Comparison of ENCODE assay signal across 15 cellular contexts in the genomic region with DNA sequence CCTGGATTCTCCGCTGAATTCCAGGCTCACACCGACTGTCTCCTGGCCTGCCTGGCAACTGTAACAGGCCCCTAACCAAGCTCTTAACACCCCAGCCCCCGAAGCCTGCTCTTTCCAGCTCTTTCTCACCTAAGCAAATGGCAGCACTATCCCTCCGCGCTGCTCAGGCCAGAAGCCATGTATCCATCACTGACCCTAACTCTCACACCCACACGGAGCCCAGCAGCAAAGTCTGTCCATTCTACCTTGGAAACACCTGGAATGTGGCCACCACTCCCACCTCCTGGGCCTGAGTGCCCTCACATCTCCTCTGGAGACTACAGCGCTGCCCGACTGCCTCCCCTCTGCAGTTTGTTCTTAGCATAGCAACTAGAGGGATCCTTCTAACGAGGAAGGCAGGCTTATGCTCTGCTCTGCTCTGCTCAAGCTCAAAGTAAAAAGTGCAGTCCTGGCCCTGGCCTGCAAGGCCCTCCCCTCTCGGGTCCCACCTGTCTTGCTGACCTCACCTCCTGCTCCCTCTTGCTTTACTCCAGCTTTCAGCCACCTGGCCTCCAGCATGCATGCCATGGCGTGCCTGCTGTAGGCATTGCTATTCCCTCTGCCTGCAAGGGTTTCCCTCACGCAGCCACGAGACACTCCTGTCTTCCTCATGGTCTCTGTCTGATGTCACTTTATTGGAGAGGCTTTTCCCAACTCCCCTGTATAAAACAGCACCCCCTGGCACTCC. TPM values are rescaled to one million over a fixed set of nuclear protein-coding genes. Genes with fewer than 3 reads are reported as not detected.
DNase-seq lines count a peak whose midpoint lies in the region; ATAC-seq and TF ChIP-seq lines count a peak whose summit lies in the region.
"Had no signal": no experiment of that assay in that cellular context is flagged by ENCODE, and none has a peak within 500 bp of the region (broad histone marks: within the 10 kb centered on the region; RNA-seq: fewer than 3 reads in every experiment).

No MANE protein-coding gene starts in this region.

- WGBS in IMR-90 (ENCODE audit: extremely low coverage in 2 of 2, insufficient read length in 1 of 2), 2 experiments = 64% methylated on average over 10 of the region's 13 CpGs; no CpG with 5 or more reads in 1 of the 2 experiments
- 62 to 68% methylated on average over 13 of the region's 13 CpGs for WGBS in mesodermal cell (ENCODE audit: insufficient coverage in 2 of 2), 2 experiments

- H3K9me3 Mint-ChIP-seq in MCF 10A (ENCODE audit: unreplicated experiment) = no peaks in the 10 kb centered on the region
- no peaks in the 10 kb centered on the region for H3K9me3 Mint-ChIP-seq in CD8-positive, alpha-beta memory T cell
- H3K9me3 Mint-ChIP-seq: effector memory CD8-positive, alpha-beta T cell had no signal

- no peak overlapping the region for H3K14ac ChIP-seq in IMR-90 (replicated peaks; ENCODE audit: low read depth, low read length)

- CTCF ChIA-PET in IMR-90 (lab: Yijun Ruan, JAX) = no interaction called here
- CTCF ChIA-PET in MCF 10A (lab: Yijun Ruan, JAX) = interaction anchor here (0.5 to 4.5 kb wide), 15 partner anchors 8 to 1495 kb away, joined by 3 to 97 read pairs (median 3); no protein-coding TSS in a partner anchor
- CTCF ChIA-PET in CD8-positive, alpha-beta memory T cell (lab: Charles Lee) = interaction anchor here (0.8 to 2.3 kb wide), 2 partner anchors 52 kb away, joined by 3 to 19 read pairs; no protein-coding TSS in a partner anchor

- no peak for TF ChIP-seq RAD21 in IMR-90 (IDR thresholded peaks at IDR 0.05; ENCODE audit: low read length)

- H2BK5ac ChIP-seq in IMR-90 (ENCODE audit: low read depth, low read length, poor library complexity, severe bottlenecking) = no peak overlapping the region

- peak overlapping the region; percentile 16 for H2AFZ ChIP-seq in IMR-90 (replicated peaks; ENCODE audit: low read length, poor library complexity)

- BruUV-seq in IMR-90 (replicated peaks; lab: Mats Ljungman, UMichigan) (no TSS peak), MCF 10A (replicated peaks; lab: Mats Ljungman, UMichigan) (no TSS peak)

- dilution Hi-C loops in IMR-90 (cut with HindIII; ENCODE audit: low sequenced_read_pairs, unreplicated experiment) = no loop called here

- H3K4me3 ChIP-seq in IMR-90 (ENCODE audit: insufficient read depth, low read depth, low read length) (no peak overlapping the region), mesodermal cell (ENCODE audit: extremely low read depth, insufficient read depth, low read length, poor library complexity, severe bottlenecking) (no peak overlapping the region)
- no peak overlapping the region for H3K4me3 ChIP-seq in CD8-positive, alpha-beta memory T cell (ENCODE audit: low read length)

- TF ChIP-seq POLR2A in IMR-90 (IDR thresholded peaks at IDR 0.05; ENCODE audit: low read depth, low read length) = no peak

- POLR2A ChIA-PET in IMR-90 (lab: Charles Lee; ENCODE audit: unreplicated experiment) = no interaction called here
- POLR2A ChIA-PET in MCF 10A (lab: Yijun Ruan, JAX) = interaction anchor here (0.6 to 3.2 kb wide), 9 partner anchors 10 to 69 kb away, joined by 3 to 39 read pairs (median 4); partner anchors contain the start of gene FEM1B
- POLR2A ChIA-PET in CD8-positive, alpha-beta memory T cell (lab: Charles Lee) = no interaction called here

- peak overlapping the region; percentile 53; the same call in 1 of the 2 replicates for H2AK5ac ChIP-seq in IMR-90 (ENCODE audit: low read depth, low read length)

- H3K4me2 ChIP-seq in IMR-90 (ENCODE audit: low read depth, low read length) = no peak overlapping the region

- no peak overlapping the region for H4K5ac ChIP-seq in IMR-90 (ENCODE audit: low read depth, low read length)

- peaks cover 8% of the 10 kb centered on the region; the same call in 1 of the 2 replicates for H3K36me3 ChIP-seq in IMR-90 (ENCODE audit: control insufficient read depth, insufficient read depth, low read length)
- H3K36me3 ChIP-seq in mesodermal cell (ENCODE audit: control insufficient read depth, insufficient read depth, low read length) = peaks cover 1% of the 10 kb centered on the region
- no peaks in the 10 kb centered on the region for H3K36me3 ChIP-seq in CD8-positive, alpha-beta memory T cell (ENCODE audit: insufficient read depth, low read length)

- intact Hi-C loops in IMR-90 (cut with micrococcal nuclease) (loop anchor here (5.0 to 10.0 kb wide), 2 partner anchors 128 to 510 kb away; partner anchors contain the start of gene ITGA11), MCF 10A (cut with micrococcal nuclease) (no loop called here)

- no peak overlapping the region for H4K8ac ChIP-seq in IMR-90 (ENCODE audit: low read depth in 2 of 2, low read length in 2 of 2)

- H4K20me1 ChIP-seq in IMR-90 (ENCODE audit: insufficient read depth, low read length) = no peaks in the 10 kb centered on the region

- H3K9me3 ChIP-seq in IMR-90 (ENCODE audit: control insufficient read depth, insufficient read depth, low read length) (peaks cover 2% of the 10 kb centered on the region; the same call in 1 of the 2 replicates), mesodermal cell (ENCODE audit: control insufficient read depth, low read length) (no peaks in the 10 kb centered on the region)
- H3K9me3 ChIP-seq in CD8-positive, alpha-beta memory T cell (ENCODE audit: low read length) = no peaks in the 10 kb centered on the region

- peak overlapping the region; percentile 12 for H2AK9ac ChIP-seq in IMR-90 (replicated peaks; ENCODE audit: low read depth, low read length, poor library complexity)

- H3K4me1 Mint-ChIP-seq in MCF 10A (ENCODE audit: insufficient read depth, unreplicated experiment) = peaks cover 19% of the 10 kb centered on the region
- H3K4me1 Mint-ChIP-seq in CD8-positive, alpha-beta memory T cell = peaks cover 12 to 19% (median 15%) of the 10 kb centered on the region in 3 donors

- H3K4me1 ChIP-seq in IMR-90 (ENCODE audit: control insufficient read depth, insufficient read depth, low read length) = peaks cover 11% of the 10 kb centered on the region
- H3K4me1 ChIP-seq in mesodermal cell (ENCODE audit: control insufficient read depth, insufficient read depth, low read length, poor library complexity, severe bottlenecking) = peaks cover 24% of the 10 kb centered on the region
- peaks cover 5% of the 10 kb centered on the region for H3K4me1 ChIP-seq in CD8-positive, alpha-beta memory T cell (ENCODE audit: insufficient read depth, low read length)

- H3K4ac ChIP-seq in IMR-90 (ENCODE audit: low read depth, low read length) = peak overlapping the region; percentile 15; the same call in 1 of the 2 replicates

- TF ChIP-seq CTCF in GM13977 (IDR thresholded peaks at IDR 0.05; ENCODE audit: extremely low read depth, insufficient read depth, missing control alignments) = no peak
- TF ChIP-seq CTCF in IMR-90 (conservative IDR thresholded peaks at IDR 0.05; ENCODE audit: low read depth, low read length) = no peak
- no peak for TF ChIP-seq CTCF in MCF 10A (IDR thresholded peaks at IDR 0.05; ENCODE audit: unreplicated experiment)

- H3K27me3 ChIP-seq in IMR-90 (ENCODE audit: control insufficient read depth, insufficient read depth, low read length) = no peaks in the 10 kb centered on the region
- peaks cover 3% of the 10 kb centered on the region for H3K27me3 ChIP-seq in CD8-positive, alpha-beta memory T cell (ENCODE audit: insufficient read depth, low read length, poor library complexity, severe bottlenecking)

- H2BK20ac ChIP-seq in IMR-90 (ENCODE audit: low read depth, low read length) = no peak overlapping the region

- no peaks in the 10 kb centered on the region for H3K27me3 Mint-ChIP-seq in MCF 10A (ENCODE audit: insufficient read depth, unreplicated experiment)
- peaks cover 0 to 11% of the 10 kb centered on the region in 2 donors for H3K27me3 Mint-ChIP-seq in CD8-positive, alpha-beta memory T cell

- peaks cover 5% of the 10 kb centered on the region; the same call in 1 of the 2 replicates for H3K9me1 ChIP-seq in IMR-90 (ENCODE audit: insufficient read depth, low read length)

- H2BK120ac ChIP-seq in IMR-90 (ENCODE audit: low read depth, low read length) = no peak overlapping the region

- ATAC-seq in IMR-90 (ENCODE audit: low read depth) (no peak), GM18861 (IDR thresholded peaks at IDR 0.05; ENCODE audit: unreplicated experiment) (no peak), GM19455 (IDR thresholded peaks at IDR 0.05; ENCODE audit: unreplicated experiment) (no peak), HG03378 (IDR thresholded peaks at IDR 0.05; ENCODE audit: unreplicated experiment) (no peak)
- ATAC-seq: effector memory CD8-positive, alpha-beta T cell had no signal

- H3K79me1 ChIP-seq in IMR-90 (ENCODE audit: low read depth in 1 of 2, low read length in 2 of 2) = no peaks in the 10 kb centered on the region

- peak overlapping the region; percentile 36 for H3K27ac Mint-ChIP-seq in MCF 10A (ENCODE audit: low read depth, unreplicated experiment)
- no peak overlapping the region for H3K27ac Mint-ChIP-seq in CD8-positive, alpha-beta memory T cell

- DNase-seq in GM13977 (ENCODE audit: low spot score) (peak; percentile 3), IMR-90 (no peak), MCF 10A (ENCODE audit: unreplicated experiment) (no peak)
- DNase-seq in CD8-positive, alpha-beta memory T cell = no peak
- DNase-seq: anterior cingulate cortex; COR-L47; effector memory CD8-positive, alpha-beta T cell; glutamatergic neuron; NCI-H187; stimulated activated CD4-positive, alpha-beta T cell treated with anti-CD3 and anti-CD28 coated beads, Interleukin-4, amount 100 ng/mL, for 4 hours; substantia nigra had no signal

- H3K23ac ChIP-seq in IMR-90 (ENCODE audit: low read depth, low read length) = no peak overlapping the region

- H3K27ac ChIP-seq in IMR-90 (ENCODE audit: insufficient read depth, low read length) (no peak overlapping the region), mesodermal cell (ENCODE audit: low read depth, low read length, severe bottlenecking) (peak overlapping the region; percentile 42)
- no peak overlapping the region for H3K27ac ChIP-seq in CD8-positive, alpha-beta memory T cell (ENCODE audit: low read depth, low read length)

- H3K4me3 Mint-ChIP-seq in MCF 10A (ENCODE audit: unreplicated experiment) = no peak overlapping the region
- H3K4me3 Mint-ChIP-seq in CD8-positive, alpha-beta memory T cell = no peak overlapping the region
- H3K4me3 Mint-ChIP-seq: effector memory CD8-positive, alpha-beta T cell had no signal

- no peak overlapping the region for H3K9ac ChIP-seq in IMR-90 (ENCODE audit: low read depth, low read length)

- H3K36me3 Mint-ChIP-seq in MCF 10A (ENCODE audit: insufficient read depth, unreplicated experiment) = peaks cover 16% of the 10 kb centered on the region
- H3K36me3 Mint-ChIP-seq in CD8-positive, alpha-beta memory T cell = no peaks in the 10 kb centered on the region

- H3K56ac ChIP-seq in IMR-90 (ENCODE audit: extremely low read depth, insufficient read depth, low read length) = no peak overlapping the region

- no peak overlapping the region for H3K18ac ChIP-seq in IMR-90 (ENCODE audit: low read depth, low read length)

- H4K91ac ChIP-seq in IMR-90 (ENCODE audit: insufficient read depth, low read depth, low read length) = no peak overlapping the region

- no peak overlapping the region for H2BK15ac ChIP-seq in IMR-90 (ENCODE audit: low read depth, low read length)

- in situ Hi-C loops in GM13977 (cut with MboI; ENCODE audit: low pct_unique_long_range_greater_than_20kb, low sequenced_read_pairs, unreplicated experiment) = loop anchor here (10.0 to 25.0 kb wide), 2 partner anchors 230 to 358 kb away; no protein-coding TSS in a partner anchor
- in situ Hi-C loops in IMR-90 (cut with MboI; ENCODE audit: low sequenced_read_pairs) = loop anchor here (5.0 to 10.0 kb wide), 3 partner anchors 248 to 570 kb away; no protein-coding TSS in a partner anchor

RNA-seq across cellular contexts. Expression of gene FEM1B, which starts 27.2 kb away (rescaled TPM):
- total RNA-seq in IMR-90 (2012; rRNA removed) = 47.2 and 51.4 TPM in 2 replicates
- 16.2 and 16.9 TPM in 2 replicates for polyA plus RNA-seq in IMR-90 (2012; rRNA removed)
- 3.0 and 4.1 TPM in 2 replicates for polyA plus RNA-seq in IMR-90 (2012; cell fraction: cytosol; rRNA removed)
- 3.5 and 17.2 TPM in 2 replicates for polyA plus RNA-seq in IMR-90 (2012; cell fraction: nucleus; rRNA removed; ENCODE audit: low replicate concordance)
- total RNA-seq in MCF 10A (2022) = 50.7 and 70.2 TPM in 2 replicates
- polyA plus RNA-seq in mesodermal cell (2013, experiment 1 of 2) = 39.7 TPM
- polyA plus RNA-seq in mesodermal cell (2013, experiment 2 of 2) = 33.3 TPM
- total RNA-seq in CD8-positive, alpha-beta memory T cell = 10 to 100 TPM; 37.7 to 39.6 TPM
- 16.9 TPM for polyA plus RNA-seq in CD8-positive, alpha-beta memory T cell
